In the genomic region with DNA sequence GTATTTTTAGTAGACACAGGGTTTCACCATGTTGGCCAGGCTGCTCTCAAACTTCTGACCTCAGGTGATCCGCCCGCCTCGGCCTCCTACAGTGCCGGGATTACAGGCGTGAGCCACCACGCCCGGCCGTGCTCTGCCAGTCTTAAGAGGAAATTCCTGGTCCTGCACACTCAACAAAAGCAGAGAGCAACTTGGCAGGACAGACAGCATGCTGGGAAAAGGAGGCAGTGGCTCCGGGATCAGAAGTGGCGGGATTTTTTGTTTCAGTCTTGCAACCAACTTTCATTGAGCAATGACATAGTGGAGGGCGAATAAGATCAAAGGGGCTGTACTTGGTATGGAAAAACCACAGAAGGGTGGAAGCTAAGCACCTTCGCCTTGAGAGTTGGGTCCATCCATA, we compare ENCODE assay signal across 8 cellular contexts. TPM values are rescaled to one million over a fixed set of nuclear protein-coding genes. Genes with fewer than 3 reads are reported as not detected.
DNase-seq lines count a peak whose midpoint lies in the region; ATAC-seq and TF ChIP-seq lines count a peak whose summit lies in the region.

No MANE protein-coding gene starts in this region.

- peak overlapping the region; percentile 88 for H3K4me3 Mint-ChIP-seq in HFFc6

- H3K27ac ChIP-seq in AG04450 (ENCODE audit: low read depth, low read length) (peak overlapping the region; percentile 88), muscle layer of duodenum (ENCODE audit: low read length) (peak overlapping the region; percentile 81)

- ATAC-seq in HG02840 (IDR thresholded peaks at IDR 0.05; ENCODE audit: low FRiP score, unreplicated experiment) (no peak), HG03135 (IDR thresholded peaks at IDR 0.05; ENCODE audit: unreplicated experiment) (no peak)

- H3K4me1 ChIP-seq in muscle layer of duodenum (ENCODE audit: control insufficient read depth in 1 of 2, insufficient read depth in 2 of 2, low read length in 2 of 2) = peaks cover 15 to 33% of the 10 kb centered on the region in 2 donors

- H3K4me3 ChIP-seq in AG04450 (ENCODE audit: low read depth, low read length) = peak overlapping the region; percentile 89
- H3K4me3 ChIP-seq in choroid plexus epithelial cell (ENCODE audit: low read depth, low read length) = peak overlapping the region; percentile 93
- peak overlapping the region; percentile 76 to 82 for H3K4me3 ChIP-seq in muscle layer of duodenum (ENCODE audit: low read depth in 1 of 2, low read length in 2 of 2)

- peak overlapping the region; percentile 91 for H3K27ac Mint-ChIP-seq in HFFc6

- H3K27me3 ChIP-seq in AG04450 (ENCODE audit: control insufficient read depth, insufficient read depth, low read length) (no peaks in the 10 kb centered on the region), muscle layer of duodenum (ENCODE audit: low read depth, low read length) (no peaks in the 10 kb centered on the region)

- H3K36me3 Mint-ChIP-seq in HFFc6 (ENCODE audit: low read depth) = peaks cover 23% of the 10 kb centered on the region

- CTCF ChIA-PET in AG04450 (lab: Charles Lee) = no interaction called here

- H3K27me3 Mint-ChIP-seq in HFFc6 (ENCODE audit: insufficient read depth) = peaks cover 1% of the 10 kb centered on the region; the same call in 1 of the 2 replicates

- TF ChIP-seq CTCF in AG04450 (IDR thresholded peaks at IDR 0.05; ENCODE audit: low read depth, low read length) = no peak
- TF ChIP-seq CTCF in HFFc6 (IDR thresholded peaks at IDR 0.05) = no peak
- no peak for TF ChIP-seq CTCF in choroid plexus epithelial cell (conservative IDR thresholded peaks at IDR 0.05; ENCODE audit: low read depth, low read length)

- H3K9me3 Mint-ChIP-seq in HFFc6 = no peaks in the 10 kb centered on the region

- H3K4me1 Mint-ChIP-seq in HFFc6 (ENCODE audit: low read depth) = peaks cover 47% of the 10 kb centered on the region

- POLR2A ChIA-PET in AG04450 (lab: Yijun Ruan, JAX) = interaction anchor here (1.0 kb wide), 1 partner anchor 64 kb away, joined by 3 read pairs; no protein-coding TSS in a partner anchor

- peaks cover 0 to 5% of the 10 kb centered on the region in 2 donors for H3K36me3 ChIP-seq in muscle layer of duodenum (ENCODE audit: control insufficient read depth in 1 of 2, insufficient read depth in 2 of 2, low read length in 2 of 2)

- H3K9me3 ChIP-seq in AG04450 (ENCODE audit: control insufficient read depth, insufficient read depth, low read length) (peaks cover 6% of the 10 kb centered on the region; the same call in 1 of the 2 replicates), muscle layer of duodenum (ENCODE audit: control insufficient read depth in 1 of 2, low read length in 2 of 2) (no peaks in the 10 kb centered on the region)

- no peak for DNase-seq in AG04450 (ENCODE audit: low read depth, low spot score)
- DNase-seq in HFFc6 = peak; percentile 74
- DNase-seq in choroid plexus epithelial cell (ENCODE audit: low read depth) = peak; percentile 82
- no peak for DNase-seq in globus pallidus (ENCODE audit: low spot score)
- no peak for DNase-seq in foreskin melanocyte

RNA-seq across cellular contexts. Expression of a gene that starts 2.1 kb away (rescaled TPM):
- polyA plus RNA-seq in AG04450 (2011; rRNA removed) = 376 and 389 TPM in 2 replicates
- 147 and 148 TPM in 2 replicates for polyA minus RNA-seq in AG04450 (2011; rRNA and poly(A)+ RNA removed)
- 100 to 1,000 TPM; 521 to 616 (median 544) TPM for total RNA-seq in HFFc6 (2021; fragmentation: NEBNext Ultra II Directional; extraction: Animal tissue kit (Norgen Biotek cat#: 25700))

RNA-seq across cellular contexts. Expression of a gene that starts 56.8 kb away (rescaled TPM):
- 22.0 and 26.5 TPM in 2 replicates for polyA plus RNA-seq in AG04450 (2011; rRNA removed)
- polyA minus RNA-seq in AG04450 (2011; rRNA and poly(A)+ RNA removed) = 57.8 and 69.6 TPM in 2 replicates
- 10 to 100 TPM; 13.4 to 21.9 (median 15.6) TPM for total RNA-seq in HFFc6 (2021; fragmentation: NEBNext Ultra II Directional; extraction: Animal tissue kit (Norgen Biotek cat#: 25700))

Comparison
In these comparisons a context has a peak if more than half of its experiments do, and no peak if none do; other contexts are left out.
1. DNase-seq: peak in HFFc6 (single experiment) and choroid plexus epithelial cell (single experiment); none in AG04450 (single experiment), globus pallidus (single experiment) and foreskin melanocyte (single experiment).
2. Peak in every context shown above with its lines, with median percentiles within 50 percentile points of each other: H3K4me3 ChIP-seq.